1 cellular context compared by ENCODE assay signal in the genomic region with DNA sequence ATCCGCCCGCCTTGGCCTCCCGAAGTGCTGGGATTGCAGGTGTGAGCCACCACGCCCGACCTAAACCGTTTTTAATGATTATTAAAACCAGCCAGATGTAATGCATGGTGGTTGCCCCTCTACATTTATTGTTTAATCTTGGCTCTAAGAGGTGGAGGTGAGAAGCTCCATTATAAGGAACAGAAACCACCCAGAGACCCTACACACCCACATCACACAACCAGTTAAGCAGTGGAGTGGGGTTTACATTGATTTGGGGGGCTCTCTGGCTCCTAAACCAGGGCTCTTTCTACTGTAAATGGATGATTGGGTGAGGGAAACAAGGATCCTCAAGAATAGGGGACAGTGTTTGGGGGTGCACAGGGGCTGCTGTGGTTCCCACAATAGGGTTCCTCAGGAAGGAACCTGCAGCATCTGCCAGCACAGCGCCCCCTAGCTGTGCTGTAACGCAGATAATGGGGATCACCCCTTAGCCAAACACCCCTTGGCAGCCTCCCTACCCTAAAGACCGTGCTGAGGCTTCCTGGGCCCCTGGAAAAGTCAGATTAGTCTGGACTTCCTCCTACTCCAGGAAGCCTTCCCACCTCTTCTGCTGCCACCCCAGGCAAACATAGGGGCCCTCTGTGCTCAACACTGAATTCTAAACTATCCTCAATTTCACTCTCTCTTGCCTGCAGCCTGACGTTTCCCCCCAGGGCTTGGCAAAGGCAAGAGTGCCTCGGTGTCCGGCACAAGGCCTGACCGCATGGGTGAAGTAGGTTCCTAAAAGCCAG.
TF ChIP-seq lines count a peak whose summit lies in the region.

No MANE protein-coding gene starts in this region.

TF ChIP-seq in GM12878, 131 proteins besides CTCF, POLR2A, EP300 and RAD21 (continued from another document):
- TF ChIP-seq, protein P1, sequence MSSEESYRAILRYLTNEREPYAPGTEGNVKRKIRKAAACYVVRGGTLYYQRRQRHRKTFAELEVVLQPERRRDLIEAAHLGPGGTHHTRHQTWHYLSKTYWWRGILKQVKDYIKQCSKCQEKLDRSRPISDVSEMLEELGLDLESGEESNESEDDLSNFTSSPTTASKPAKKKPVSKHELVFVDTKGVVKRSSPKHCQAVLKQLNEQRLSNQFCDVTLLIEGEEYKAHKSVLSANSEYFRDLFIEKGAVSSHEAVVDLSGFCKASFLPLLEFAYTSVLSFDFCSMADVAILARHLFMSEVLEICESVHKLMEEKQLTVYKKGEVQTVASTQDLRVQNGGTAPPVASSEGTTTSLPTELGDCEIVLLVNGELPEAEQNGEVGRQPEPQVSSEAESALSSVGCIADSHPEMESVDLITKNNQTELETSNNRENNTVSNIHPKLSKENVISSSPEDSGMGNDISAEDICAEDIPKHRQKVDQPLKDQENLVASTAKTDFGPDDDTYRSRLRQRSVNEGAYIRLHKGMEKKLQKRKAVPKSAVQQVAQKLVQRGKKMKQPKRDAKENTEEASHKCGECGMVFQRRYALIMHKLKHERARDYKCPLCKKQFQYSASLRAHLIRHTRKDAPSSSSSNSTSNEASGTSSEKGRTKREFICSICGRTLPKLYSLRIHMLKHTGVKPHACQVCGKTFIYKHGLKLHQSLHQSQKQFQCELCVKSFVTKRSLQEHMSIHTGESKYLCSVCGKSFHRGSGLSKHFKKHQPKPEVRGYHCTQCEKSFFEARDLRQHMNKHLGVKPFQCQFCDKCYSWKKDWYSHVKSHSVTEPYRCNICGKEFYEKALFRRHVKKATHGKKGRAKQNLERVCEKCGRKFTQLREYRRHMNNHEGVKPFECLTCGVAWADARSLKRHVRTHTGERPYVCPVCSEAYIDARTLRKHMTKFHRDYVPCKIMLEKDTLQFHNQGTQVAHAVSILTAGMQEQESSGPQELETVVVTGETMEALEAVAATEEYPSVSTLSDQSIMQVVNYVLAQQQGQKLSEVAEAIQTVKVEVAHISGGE (CRISPR knock-in tag; IDR thresholded peaks at IDR 0.05): peak; percentile 27; the same call in 1 of the 2 replicates
- TF ChIP-seq NR2F1 (conservative IDR thresholded peaks at IDR 0.05) (peak; percentile 36; the same call in 1 of the 2 replicates), TCF12 (IDR thresholded peaks at IDR 0.05; ENCODE audit: low read depth, low read length) (0 out of 2 replicates have a peak, but pooled peaks have one; percentile 21), GABPA (IDR thresholded peaks at IDR 0.05; ENCODE audit: low read depth) (peak; percentile 44; the same call in 1 of the 2 replicates), NFXL1 (IDR thresholded peaks at IDR 0.05; ENCODE audit: borderline replicate concordance) (no peak), YY1 (IDR thresholded peaks at IDR 0.05; ENCODE audit: low read depth, low read length) (peak; percentile 63; the same call in 1 of the 2 replicates), ZNF207 (IDR thresholded peaks at IDR 0.05; ENCODE audit: borderline replicate concordance) (no peak), DPF2 (IDR thresholded peaks at IDR 0.05) (0 out of 2 replicates have a peak, but pooled peaks have one; percentile 51), RAD51 (IDR thresholded peaks at IDR 0.05) (no peak), SMARCA5 (IDR thresholded peaks at IDR 0.05) (0 out of 2 replicates have a peak, but pooled peaks have one; percentile 38), RUNX3 (IDR thresholded peaks at IDR 0.05; ENCODE audit: low read length) (0 out of 2 replicates have a peak, but pooled peaks have one; percentile 40), SMC3 (IDR thresholded peaks at IDR 0.05; ENCODE audit: borderline replicate concordance, low read length) (peak; percentile 20; the same call in 1 of the 2 replicates), IKZF1 (conservative IDR thresholded peaks at IDR 0.05) (peak; percentile 36; the same call in 1 of the 2 replicates)
- TF ChIP-seq, protein P2, sequence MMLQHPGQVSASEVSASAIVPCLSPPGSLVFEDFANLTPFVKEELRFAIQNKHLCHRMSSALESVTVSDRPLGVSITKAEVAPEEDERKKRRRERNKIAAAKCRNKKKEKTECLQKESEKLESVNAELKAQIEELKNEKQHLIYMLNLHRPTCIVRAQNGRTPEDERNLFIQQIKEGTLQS (IDR thresholded peaks at IDR 0.05; ENCODE audit: borderline replicate concordance, extremely low read depth, low read depth, low read length): no peak
- TF ChIP-seq, protein P3, sequence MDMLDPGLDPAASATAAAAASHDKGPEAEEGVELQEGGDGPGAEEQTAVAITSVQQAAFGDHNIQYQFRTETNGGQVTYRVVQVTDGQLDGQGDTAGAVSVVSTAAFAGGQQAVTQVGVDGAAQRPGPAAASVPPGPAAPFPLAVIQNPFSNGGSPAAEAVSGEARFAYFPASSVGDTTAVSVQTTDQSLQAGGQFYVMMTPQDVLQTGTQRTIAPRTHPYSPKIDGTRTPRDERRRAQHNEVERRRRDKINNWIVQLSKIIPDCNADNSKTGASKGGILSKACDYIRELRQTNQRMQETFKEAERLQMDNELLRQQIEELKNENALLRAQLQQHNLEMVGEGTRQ (IDR thresholded peaks at IDR 0.05; ENCODE audit: borderline replicate concordance, low read depth, low read length): no peak
